ENCODE assay signal across 12 cellular contexts in genomic region chr12:114692558-114693531, GRCh38. TPM values are rescaled to one million over a fixed set of nuclear protein-coding genes. Genes with fewer than 3 reads are reported as not detected.
DNase-seq lines count a peak whose midpoint lies in the region; ATAC-seq, FAIRE-seq and TF ChIP-seq lines count a peak whose summit lies in the region.
"Had no signal": no experiment of that assay in that cellular context is flagged by ENCODE, and none has a peak within 500 bp of the region (broad histone marks: within the 10 kb centered on the region; RNA-seq: fewer than 3 reads in every experiment).

No MANE protein-coding gene starts in this region.

- H3K18ac ChIP-seq in mesendoderm (ENCODE audit: low read length) = peak overlapping the region; percentile 44

- no peak for FAIRE-seq in endothelial cell of umbilical vein (lab: Jason Lieb, UNC)
- FAIRE-seq: A204.1, frontal cortex had no signal

- CTCF ChIA-PET in endothelial cell of umbilical vein (lab: Charles Lee) = no interaction called here

- H4K5ac ChIP-seq in mesendoderm (ENCODE audit: low read length) = no peak overlapping the region

- no CpG with 5 or more reads among the region's 36 CpGs for WGBS in mesendoderm (ENCODE audit: extremely low coverage, insufficient coverage, low lambda C conversion rate)

- peak overlapping the region; percentile 63 for H3K56ac ChIP-seq in mesendoderm (ENCODE audit: low read length)

- intact Hi-C loops in endothelial cell of umbilical vein (cut with micrococcal nuclease) = no loop called here

- peaks cover 73% of the 10 kb centered on the region for H3K4me1 Mint-ChIP-seq in type B pancreatic cell (ENCODE audit: unreplicated experiment)

- no peak overlapping the region for H3K4ac ChIP-seq in mesendoderm (ENCODE audit: low read depth, low read length)

- H3K4me1 ChIP-seq in endothelial cell of umbilical vein (ENCODE audit: control insufficient read depth, extremely low read depth, insufficient read depth, low read length) (no peaks in the 10 kb centered on the region), mesendoderm (ENCODE audit: control insufficient read depth, low read depth, low read length) (peaks cover 33% of the 10 kb centered on the region)

- H3K9me3 Mint-ChIP-seq in type B pancreatic cell = no peaks in the 10 kb centered on the region

- no peak overlapping the region for H4K8ac ChIP-seq in mesendoderm (ENCODE audit: low read depth, low read length)

- no peak overlapping the region for H2BK15ac ChIP-seq in mesendoderm (replicated peaks; ENCODE audit: low read depth)

- H3K36me3 ChIP-seq in endothelial cell of umbilical vein (ENCODE audit: control insufficient read depth in 2 of 2, extremely low read depth in 1 of 2, insufficient read depth in 2 of 2, low read length in 2 of 2) = no peaks in the 10 kb centered on the region
- H3K36me3 ChIP-seq in mesendoderm (ENCODE audit: control insufficient read depth, insufficient read depth, low read length) = no peaks in the 10 kb centered on the region
- H3K36me3 ChIP-seq: tibial artery had no signal

- H3K36me3 Mint-ChIP-seq in type B pancreatic cell = peaks cover 3% of the 10 kb centered on the region

- H3K4me2 ChIP-seq in endothelial cell of umbilical vein (ENCODE audit: insufficient read depth, low read length) (no peak overlapping the region), mesendoderm (ENCODE audit: low read length) (peak overlapping the region; percentile 53)

- peak overlapping the region; percentile 94 for H3K27ac Mint-ChIP-seq in type B pancreatic cell

- no peaks in the 10 kb centered on the region for H4K20me1 ChIP-seq in endothelial cell of umbilical vein (replicated peaks; ENCODE audit: control insufficient read depth, extremely low read depth, insufficient read depth, low read length)

- no peak overlapping the region for H3K4me3 ChIP-seq in endothelial cell of umbilical vein (replicated peaks in 1 of 3; ENCODE audit: insufficient read depth in 1 of 3, low read depth in 1 of 3, low read length in 3 of 3)
- H3K4me3 ChIP-seq in mesendoderm (ENCODE audit: low read length) = peak overlapping the region; percentile 19

- no peaks in the 10 kb centered on the region for H3K79me1 ChIP-seq in mesendoderm (ENCODE audit: low read length)

- H3K79me2 ChIP-seq in endothelial cell of umbilical vein (ENCODE audit: control insufficient read depth, insufficient read depth, low read length) (no peaks in the 10 kb centered on the region), mesendoderm (ENCODE audit: control insufficient read depth, insufficient read depth, low read length) (no peaks in the 10 kb centered on the region)

- TF ChIP-seq CTCF in endothelial cell of umbilical vein (IDR thresholded peaks at IDR 0.05; ENCODE audit: extremely low read depth in 1 of 2, insufficient read depth in 1 of 2, low read depth in 1 of 2, low read length in 2 of 2) (no peak), type B pancreatic cell (conservative IDR thresholded peaks at IDR 0.05) (peak; percentile 46)

- H3K23ac ChIP-seq in mesendoderm (ENCODE audit: low read length) = no peak overlapping the region

- DNase-seq in NCI-H1436 (lab: John Stamatoyannopoulos, UW) (peak; percentile 12), NCI-H1436 treated with DMSO at 0.1 percent for 48 hours (lab: John Stamatoyannopoulos, UW) (no peak), endothelial cell of umbilical vein (ENCODE audit: low read depth, low spot score) (no peak), mesendoderm (peak; percentile 61), type B pancreatic cell (ENCODE audit: extremely low spot score, unreplicated experiment) (no peak), NCI-H446 (lab: John Stamatoyannopoulos, UW) (no peak)
- DNase-seq: NCI-H1092 treated with DMSO at 0.1 percent for 48 hours, tibial artery had no signal

- POLR2A ChIA-PET in endothelial cell of umbilical vein (lab: Charles Lee) = no interaction called here

- dilution Hi-C loops in endothelial cell of umbilical vein (cut with MboI; ENCODE audit: extremely low pct_ligation_motif_present, low sequenced_read_pairs) = no loop called here

- H3K9me3 ChIP-seq in endothelial cell of umbilical vein (replicated peaks; ENCODE audit: control insufficient read depth, insufficient read depth, low read length) = no peaks in the 10 kb centered on the region
- H3K9me3 ChIP-seq: tibial artery had no signal

- BruUV-seq in endothelial cell of umbilical vein (replicated peaks; lab: Mats Ljungman, UMichigan) = no TSS peak

- H2BK5ac ChIP-seq in mesendoderm (ENCODE audit: low read length) = no peak overlapping the region

- no peak for ATAC-seq in GM18502 (IDR thresholded peaks at IDR 0.05; ENCODE audit: poor library complexity, unreplicated experiment)
- ATAC-seq in GM19395 (IDR thresholded peaks at IDR 0.05; ENCODE audit: unreplicated experiment) = no peak

- TF ChIP-seq POLR2A in endothelial cell of umbilical vein (IDR thresholded peaks at IDR 0.05; ENCODE audit: low read depth, low read length) = no peak

- H2AK5ac ChIP-seq in mesendoderm (ENCODE audit: low read length) = no peak overlapping the region

- H2AFZ ChIP-seq in endothelial cell of umbilical vein (ENCODE audit: low read depth, low read length) = no peak overlapping the region

- peaks cover 97% of the 10 kb centered on the region for H3K27me3 Mint-ChIP-seq in type B pancreatic cell

- no peak overlapping the region for H3K9ac ChIP-seq in endothelial cell of umbilical vein (replicated peaks; ENCODE audit: extremely low read depth, insufficient read depth, low read length)
- H3K9ac ChIP-seq in mesendoderm (ENCODE audit: low read length) = peak overlapping the region; percentile 47

- peak overlapping the region; percentile 94 for H3K4me3 Mint-ChIP-seq in type B pancreatic cell

- H3K27me3 ChIP-seq in endothelial cell of umbilical vein (ENCODE audit: control insufficient read depth in 2 of 2, insufficient read depth in 2 of 2, low read length in 2 of 2) (peaks cover 69 to 87% of the 10 kb centered on the region in 2 experiments), mesendoderm (ENCODE audit: insufficient read depth, low read length, poor library complexity) (peaks cover 59% of the 10 kb centered on the region)

- no peak overlapping the region for H2BK120ac ChIP-seq in mesendoderm (ENCODE audit: low read depth, low read length)

- no peak overlapping the region for H3K27ac ChIP-seq in endothelial cell of umbilical vein (ENCODE audit: insufficient read depth, low read depth, low read length)
- H3K27ac ChIP-seq in mesendoderm (ENCODE audit: low read depth, low read length) = no peak overlapping the region
- H3K27ac ChIP-seq: tibial artery had no signal

- H3K9me1 ChIP-seq in endothelial cell of umbilical vein (replicated peaks; ENCODE audit: control insufficient read depth, extremely low read depth, insufficient read depth, low read length) = no peaks in the 10 kb centered on the region

TF ChIP-seq in endothelial cell of umbilical vein, 7 proteins besides CTCF, POLR2A, EP300 and RAD21:
- TF ChIP-seq JUN (IDR thresholded peaks at IDR 0.05; ENCODE audit: borderline replicate concordance, insufficient read depth, insufficient read length, low read depth) (no peak), EZH2 (IDR thresholded peaks at IDR 0.05; ENCODE audit: borderline replicate concordance, low read depth, low read length, severe bottlenecking) (peak; percentile 80)

RNA-seq across cellular contexts. Expression of gene TBX3, which starts 8.9 kb away (rescaled TPM):
- 1.1 and 2.0 TPM in 2 replicates for total RNA-seq in endothelial cell of umbilical vein
- polyA plus RNA-seq in endothelial cell of umbilical vein = 0.43 and 0.52 TPM in 2 replicates
- polyA plus RNA-seq in endothelial cell of umbilical vein (2011; cell fraction: cytosol; rRNA removed) = 0.10 and 0.30 TPM in 2 replicates
- 1.1 and 1.2 TPM in 2 replicates for polyA plus RNA-seq in endothelial cell of umbilical vein (2011; cell fraction: nucleus; rRNA removed)
- 0.11 and 0.14 TPM in 2 replicates for polyA plus RNA-seq in endothelial cell of umbilical vein (2012)
- polyA minus RNA-seq in endothelial cell of umbilical vein = 0.36 and 0.68 TPM in 2 replicates
- polyA minus RNA-seq in endothelial cell of umbilical vein (2011; cell fraction: cytosol; rRNA and poly(A)+ RNA removed) = 49.4 TPM
- 0.77 and 1.5 TPM in 2 replicates for polyA minus RNA-seq in endothelial cell of umbilical vein (2011; cell fraction: nucleus; rRNA and poly(A)+ RNA removed)
- polyA plus RNA-seq in mesendoderm (2013, experiment 1 of 2) = 2.1 TPM
- 2.1 TPM for polyA plus RNA-seq in mesendoderm (2013, experiment 2 of 2)
- total RNA-seq in type B pancreatic cell (ENCODE audit: low replicate concordance) = 102 and 130 TPM in 2 replicates

Comparison
In these comparisons a context has a peak if more than half of its experiments do, and no peak if none do; other contexts are left out.
1. DNase-seq: peak in NCI-H1436 (single experiment) and mesendoderm (single experiment); none in NCI-H1436 treated with DMSO at 0.1 percent for 48 hours (single experiment), endothelial cell of umbilical vein (single experiment), type B pancreatic cell (single experiment) and NCI-H446 (0 of 2).
2. RNA of gene TBX3, which starts 8.9 kb away (total RNA-seq): 102 to 130 TPM in type B pancreatic cell; 1.1 to 2.0 TPM in endothelial cell of umbilical vein; every median in the first group is over 10 times any median in the second.